In the genomic region with DNA sequence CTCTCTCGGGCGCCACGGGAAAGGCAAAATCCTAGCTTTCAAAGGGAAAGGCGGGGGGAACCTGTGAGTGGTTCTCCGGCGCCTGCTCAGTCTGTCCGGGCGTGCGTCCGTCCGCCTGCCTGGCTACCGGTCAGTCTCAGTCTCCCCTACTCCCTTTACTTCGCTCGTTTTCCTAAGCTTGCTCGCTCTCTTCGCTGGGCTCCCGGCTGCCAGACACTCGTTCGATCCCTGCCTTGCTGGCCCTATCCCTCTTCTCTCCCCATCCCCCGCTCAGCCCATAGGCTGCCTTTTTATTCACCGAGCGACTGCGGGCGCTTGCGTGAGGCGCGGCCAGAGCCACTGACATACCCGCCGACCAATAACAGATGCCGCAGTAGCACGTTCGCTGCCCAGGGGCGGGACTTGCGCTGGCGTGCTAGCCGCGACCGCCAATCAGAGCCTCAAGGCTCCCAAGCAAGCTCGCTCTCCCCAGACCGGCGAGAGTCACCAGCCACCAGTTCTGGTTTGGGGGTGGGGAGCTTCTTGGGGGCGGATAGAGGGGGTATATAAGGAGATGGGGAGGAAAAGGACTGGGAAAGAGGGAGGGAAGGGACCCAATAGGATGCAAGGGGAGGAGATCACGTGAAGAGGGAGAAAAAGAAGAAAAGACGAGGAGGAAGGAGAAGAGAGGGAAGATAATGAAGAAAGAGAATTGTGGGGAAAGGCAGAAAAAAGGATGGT, we compare ENCODE assay signal across 8 cellular contexts. TPM values are rescaled to one million over a fixed set of nuclear protein-coding genes. Genes with fewer than 3 reads are reported as not detected.
DNase-seq lines count a peak whose midpoint lies in the region; ATAC-seq and TF ChIP-seq lines count a peak whose summit lies in the region.

No MANE protein-coding gene starts in this region.

- H3K4me3 ChIP-seq in SK-N-SH (ENCODE audit: low read depth in 2 of 2, low read length in 1 of 2), result peak overlapping the region; percentile 61 to 67
- H3K4me3 ChIP-seq in suprapubic skin, result peak overlapping the region; percentile 65

- DNase-seq in GM04504 (ENCODE audit: low read depth) (peak; percentile 80), HFFc6 (peak; percentile 93), NCI-H1048 (lab: John Stamatoyannopoulos, UW) (peak; percentile 77), SK-N-SH (peak; percentile 76), globus pallidus (ENCODE audit: low spot score) (peak; percentile 94), nucleus accumbens (lab: John Stamatoyannopoulos, UW) (peak; percentile 20 to 94 (median 88)), suprapubic skin (ENCODE audit: low spot score in 2 of 2) (peak; percentile 93 to 94)
- DNase-seq in activated naive CD4-positive, alpha-beta T cell treated with anti-CD3 and anti-CD28 coated beads, Interleukin-2, amount 50 U/mL, for 72 hours (ENCODE audit: low spot score in 2 of 2), result peak; percentile 72 to 90

- peak overlapping the region; percentile 71 for H3K4me2 ChIP-seq in SK-N-SH

- H3K9me3 Mint-ChIP-seq in HFFc6, result no peaks in the 10 kb centered on the region
- peaks cover 0 to 5% of the 10 kb centered on the region in 2 donors for H3K9me3 Mint-ChIP-seq in activated naive CD4-positive, alpha-beta T cell treated with anti-CD3 and anti-CD28 coated beads, Interleukin-2, amount 50 U/mL, for 72 hours

- H3K27me3 ChIP-seq in SK-N-SH (ENCODE audit: insufficient read depth) (no peaks in the 10 kb centered on the region), suprapubic skin (no peaks in the 10 kb centered on the region)

- peak overlapping the region; percentile 61 for H2AFZ ChIP-seq in SK-N-SH (ENCODE audit: low read depth)

- POLR2A ChIA-PET in SK-N-SH (lab: Yijun Ruan, JAX), result interaction anchor here (0.6 to 1.3 kb wide), 3 partner anchors 11 to 702 kb away, joined by 3 to 6 read pairs (median 3); partner anchors contain the start of gene ARHGEF9

- TF ChIP-seq EP300 in SK-N-SH (IDR thresholded peaks at IDR 0.05; ENCODE audit: borderline replicate concordance in 1 of 2, low read depth in 1 of 2, low read length in 1 of 2), result no peak
- TF ChIP-seq EP300 in suprapubic skin (IDR thresholded peaks at IDR 0.05), result no peak

- no peaks in the 10 kb centered on the region for H3K9me2 ChIP-seq in SK-N-SH

- H3K79me2 ChIP-seq in SK-N-SH (ENCODE audit: insufficient read depth), result peaks cover 11% of the 10 kb centered on the region; the same call in 1 of the 2 replicates

- H4K20me1 ChIP-seq in SK-N-SH (ENCODE audit: insufficient read depth), result no peaks in the 10 kb centered on the region

- TF ChIP-seq RAD21 in SK-N-SH (IDR thresholded peaks at IDR 0.05; ENCODE audit: low read length), result no peak

- H3K27ac Mint-ChIP-seq in HFFc6, result peak overlapping the region; percentile 97
- H3K27ac Mint-ChIP-seq in activated naive CD4-positive, alpha-beta T cell treated with anti-CD3 and anti-CD28 coated beads, Interleukin-2, amount 50 U/mL, for 72 hours, result peak overlapping the region; percentile 93 to 96

- H3K9me3 ChIP-seq in SK-N-SH, result no peaks in the 10 kb centered on the region
- no peaks in the 10 kb centered on the region for H3K9me3 ChIP-seq in suprapubic skin

- H3K4me3 Mint-ChIP-seq in HFFc6, result peak overlapping the region; percentile 98

- peaks cover 6% of the 10 kb centered on the region for H3K27me3 Mint-ChIP-seq in HFFc6 (ENCODE audit: insufficient read depth)

- H3F3A ChIP-seq in SK-N-SH (replicated peaks; ENCODE audit: insufficient read depth), result no peaks in the 10 kb centered on the region

- TF ChIP-seq CTCF in HFFc6 (IDR thresholded peaks at IDR 0.05), result no peak
- no peak for TF ChIP-seq CTCF in SK-N-SH (IDR thresholded peaks at IDR 0.05)
- no peak for TF ChIP-seq CTCF in suprapubic skin (IDR thresholded peaks at IDR 0.05)

- peak overlapping the region; percentile 65; the same call in 1 of the 2 replicates for H3K9ac ChIP-seq in SK-N-SH

- no peaks in the 10 kb centered on the region for H3K36me3 ChIP-seq in SK-N-SH (replicated peaks in 1 of 2; ENCODE audit: control insufficient read depth in 1 of 2, insufficient read depth in 2 of 2, low read length in 1 of 2)
- H3K36me3 ChIP-seq in suprapubic skin, result no peaks in the 10 kb centered on the region

- CTCF ChIA-PET in SK-N-SH (lab: Yijun Ruan, JAX), result no interaction called here

- peaks cover 35% of the 10 kb centered on the region for H3K4me1 Mint-ChIP-seq in HFFc6 (ENCODE audit: low read depth)

- H3K36me3 Mint-ChIP-seq in HFFc6 (ENCODE audit: low read depth), result no peaks in the 10 kb centered on the region
- peaks cover 9 to 11% of the 10 kb centered on the region in 2 donors for H3K36me3 Mint-ChIP-seq in activated naive CD4-positive, alpha-beta T cell treated with anti-CD3 and anti-CD28 coated beads, Interleukin-2, amount 50 U/mL, for 72 hours

- TF ChIP-seq POLR2A in suprapubic skin (IDR thresholded peaks at IDR 0.05), result peak in 1 of 2 donors; percentile 45

- peak; percentile 95 to 96 for ATAC-seq in activated naive CD4-positive, alpha-beta T cell treated with anti-CD3 and anti-CD28 coated beads, Interleukin-2, amount 50 U/mL, for 72 hours

- H3K27ac ChIP-seq in SK-N-SH (ENCODE audit: low read depth in 2 of 2, low read length in 1 of 2) (peak overlapping the region; percentile 78 to 89), suprapubic skin (peak overlapping the region; percentile 95)

- H3K4me1 ChIP-seq in SK-N-SH (ENCODE audit: control insufficient read depth in 1 of 2, insufficient read depth in 2 of 2, low read depth in 1 of 2, low read length in 1 of 2) (peaks cover 0 to 2% of the 10 kb centered on the region in 2 experiments; a peak in 2 of 4 replicates), suprapubic skin (peaks cover 18% of the 10 kb centered on the region)

- WGBS in SK-N-SH (ENCODE audit: low lambda C conversion rate), result 17% methylated on average over 42 of the region's 44 CpGs
- WGBS in suprapubic skin, result 41% methylated on average over 38 of the region's 44 CpGs

TF ChIP-seq in SK-N-SH, 30 proteins besides CTCF, POLR2A, EP300 and RAD21:
- TF ChIP-seq CHD2 (IDR thresholded peaks at IDR 0.05; ENCODE audit: low read length, partially characterized antibody) (peak; percentile 86), POLR2AphosphoS5 (IDR thresholded peaks at IDR 0.05; ENCODE audit: low read depth, low read length) (0 out of 2 replicates have a peak, but pooled peaks have one; percentile 37), FOXM1 (IDR thresholded peaks at IDR 0.05; ENCODE audit: low read depth) (no peak), RFX5 (IDR thresholded peaks at IDR 0.05; ENCODE audit: low read length) (0 out of 2 replicates have a peak, but pooled peaks have one; percentile 16), IRF3 (IDR thresholded peaks at IDR 0.05; ENCODE audit: low read depth, low read length) (peak; percentile 59), SMC3 (IDR thresholded peaks at IDR 0.05; ENCODE audit: low read depth, low read length) (no peak), MAX (IDR thresholded peaks at IDR 0.05; ENCODE audit: low read depth) (peak; percentile 45; the same call in 1 of the 2 replicates), ELF1 (IDR thresholded peaks at IDR 0.05) (no peak), FOXJ3 (CRISPR knock-in tag; IDR thresholded peaks at IDR 0.05) (no peak), NRF1 (IDR thresholded peaks at IDR 0.05; ENCODE audit: low read depth, low read length) (peak; percentile 62)
- TF ChIP-seq, protein P1, sequence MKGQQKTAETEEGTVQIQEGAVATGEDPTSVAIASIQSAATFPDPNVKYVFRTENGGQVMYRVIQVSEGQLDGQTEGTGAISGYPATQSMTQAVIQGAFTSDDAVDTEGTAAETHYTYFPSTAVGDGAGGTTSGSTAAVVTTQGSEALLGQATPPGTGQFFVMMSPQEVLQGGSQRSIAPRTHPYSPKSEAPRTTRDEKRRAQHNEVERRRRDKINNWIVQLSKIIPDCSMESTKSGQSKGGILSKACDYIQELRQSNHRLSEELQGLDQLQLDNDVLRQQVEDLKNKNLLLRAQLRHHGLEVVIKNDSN (IDR thresholded peaks at IDR 0.05; ENCODE audit: borderline replicate concordance, low read depth), result peak; percentile 74
- TF ChIP-seq, protein P2, sequence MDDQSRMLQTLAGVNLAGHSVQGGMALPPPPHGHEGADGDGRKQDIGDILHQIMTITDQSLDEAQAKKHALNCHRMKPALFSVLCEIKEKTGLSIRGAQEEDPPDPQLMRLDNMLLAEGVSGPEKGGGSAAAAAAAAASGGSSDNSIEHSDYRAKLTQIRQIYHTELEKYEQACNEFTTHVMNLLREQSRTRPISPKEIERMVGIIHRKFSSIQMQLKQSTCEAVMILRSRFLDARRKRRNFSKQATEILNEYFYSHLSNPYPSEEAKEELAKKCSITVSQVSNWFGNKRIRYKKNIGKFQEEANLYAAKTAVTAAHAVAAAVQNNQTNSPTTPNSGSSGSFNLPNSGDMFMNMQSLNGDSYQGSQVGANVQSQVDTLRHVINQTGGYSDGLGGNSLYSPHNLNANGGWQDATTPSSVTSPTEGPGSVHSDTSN (IDR thresholded peaks at IDR 0.05), result peak; percentile 97

RNA-seq across cellular contexts. Expression of gene ARHGEF9, which starts 30.0 kb away (rescaled TPM):
- total RNA-seq in HFFc6 (2021; fragmentation: NEBNext Ultra II Directional; extraction: Animal tissue kit (Norgen Biotek cat#: 25700)), result 10 to 100 TPM; 18.8 to 23.0 (median 20.2) TPM
- 6.4 and 8.1 TPM in 2 replicates for polyA plus RNA-seq in SK-N-SH (2012; rRNA removed)
- polyA plus RNA-seq in SK-N-SH (2012; cell fraction: cytosol; rRNA removed), result 5.1 and 5.7 TPM in 2 replicates
- polyA plus RNA-seq in SK-N-SH (2012; cell fraction: nucleus; rRNA removed), result 16.8 and 17.9 TPM in 2 replicates
- total RNA-seq in activated naive CD4-positive, alpha-beta T cell treated with anti-CD3 and anti-CD28 coated beads, Interleukin-2, amount 50 U/mL, for 72 hours, result 10 to 100 TPM; 15.8 to 21.4 TPM
- 10 to 100 TPM; 18.2 to 34.3 (median 22.3) TPM for total RNA-seq in suprapubic skin

Comparison
In these comparisons a context has a peak if more than half of its experiments do, and no peak if none do; other contexts are left out.
1. Peak in every context shown above with its lines: DNase-seq, ATAC-seq, H3K4me3 ChIP-seq and H3K27ac ChIP-seq.